1 cellular context compared by ENCODE assay signal in genomic region chr19:8592231-8593009, GRCh38.
TF ChIP-seq lines count a peak whose summit lies in the region.

No MANE protein-coding gene starts in this region.

TF ChIP-seq in WTC11, 78 proteins besides CTCF, POLR2A, EP300 and RAD21 (continued from another document):
- TF ChIP-seq CDX4 (CRISPR knock-in tag; IDR thresholded peaks at IDR 0.05; ENCODE audit: borderline replicate concordance) (no peak), ZBTB43 (CRISPR knock-in tag; IDR thresholded peaks at IDR 0.05) (no peak), PRDM15 (CRISPR knock-in tag; IDR thresholded peaks at IDR 0.05) (no peak), JAZF1 (CRISPR knock-in tag; IDR thresholded peaks at IDR 0.05) (no peak), HMGA2 (CRISPR knock-in tag; IDR thresholded peaks at IDR 0.05) (no peak), ZNF317 (CRISPR knock-in tag; IDR thresholded peaks at IDR 0.05; ENCODE audit: borderline replicate concordance, low read depth) (0 out of 2 replicates have a peak, but pooled peaks have one; percentile 44), ETV6 (CRISPR knock-in tag; IDR thresholded peaks at IDR 0.05) (peak; percentile 66; the same call in 1 of the 2 replicates), TEAD1 (CRISPR knock-in tag; IDR thresholded peaks at IDR 0.05) (no peak), ZNF281 (CRISPR knock-in tag; IDR thresholded peaks at IDR 0.05) (no peak), ZNF232 (CRISPR knock-in tag; IDR thresholded peaks at IDR 0.05) (no peak), ZNF671 (CRISPR knock-in tag; IDR thresholded peaks at IDR 0.05) (no peak), CREB1 (CRISPR knock-in tag; IDR thresholded peaks at IDR 0.05) (no peak), SMAD3 (CRISPR knock-in tag; IDR thresholded peaks at IDR 0.05; ENCODE audit: borderline replicate concordance) (no peak), ZNF423 (CRISPR knock-in tag; IDR thresholded peaks at IDR 0.05) (no peak), ZNF219 (CRISPR knock-in tag; IDR thresholded peaks at IDR 0.05; ENCODE audit: borderline replicate concordance) (no peak), ZNF512 (CRISPR knock-in tag; IDR thresholded peaks at IDR 0.05; ENCODE audit: borderline replicate concordance) (no peak), PREB (CRISPR knock-in tag; IDR thresholded peaks at IDR 0.05; ENCODE audit: borderline replicate concordance) (no peak), JUN (CRISPR knock-in tag; IDR thresholded peaks at IDR 0.05) (no peak)
- TF ChIP-seq, protein P1, sequence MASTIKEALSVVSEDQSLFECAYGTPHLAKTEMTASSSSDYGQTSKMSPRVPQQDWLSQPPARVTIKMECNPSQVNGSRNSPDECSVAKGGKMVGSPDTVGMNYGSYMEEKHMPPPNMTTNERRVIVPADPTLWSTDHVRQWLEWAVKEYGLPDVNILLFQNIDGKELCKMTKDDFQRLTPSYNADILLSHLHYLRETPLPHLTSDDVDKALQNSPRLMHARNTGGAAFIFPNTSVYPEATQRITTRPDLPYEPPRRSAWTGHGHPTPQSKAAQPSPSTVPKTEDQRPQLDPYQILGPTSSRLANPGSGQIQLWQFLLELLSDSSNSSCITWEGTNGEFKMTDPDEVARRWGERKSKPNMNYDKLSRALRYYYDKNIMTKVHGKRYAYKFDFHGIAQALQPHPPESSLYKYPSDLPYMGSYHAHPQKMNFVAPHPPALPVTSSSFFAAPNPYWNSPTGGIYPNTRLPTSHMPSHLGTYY (CRISPR knock-in tag; IDR thresholded peaks at IDR 0.05): no peak
- TF ChIP-seq, protein P2, sequence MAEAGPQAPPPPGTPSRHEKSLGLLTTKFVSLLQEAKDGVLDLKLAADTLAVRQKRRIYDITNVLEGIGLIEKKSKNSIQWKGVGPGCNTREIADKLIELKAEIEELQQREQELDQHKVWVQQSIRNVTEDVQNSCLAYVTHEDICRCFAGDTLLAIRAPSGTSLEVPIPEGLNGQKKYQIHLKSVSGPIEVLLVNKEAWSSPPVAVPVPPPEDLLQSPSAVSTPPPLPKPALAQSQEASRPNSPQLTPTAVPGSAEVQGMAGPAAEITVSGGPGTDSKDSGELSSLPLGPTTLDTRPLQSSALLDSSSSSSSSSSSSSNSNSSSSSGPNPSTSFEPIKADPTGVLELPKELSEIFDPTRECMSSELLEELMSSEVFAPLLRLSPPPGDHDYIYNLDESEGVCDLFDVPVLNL (CRISPR knock-in tag; IDR thresholded peaks at IDR 0.05; ENCODE audit: borderline replicate concordance, low read depth): 0 out of 2 replicates have a peak, but pooled peaks have one; percentile 46
- TF ChIP-seq, protein P3, sequence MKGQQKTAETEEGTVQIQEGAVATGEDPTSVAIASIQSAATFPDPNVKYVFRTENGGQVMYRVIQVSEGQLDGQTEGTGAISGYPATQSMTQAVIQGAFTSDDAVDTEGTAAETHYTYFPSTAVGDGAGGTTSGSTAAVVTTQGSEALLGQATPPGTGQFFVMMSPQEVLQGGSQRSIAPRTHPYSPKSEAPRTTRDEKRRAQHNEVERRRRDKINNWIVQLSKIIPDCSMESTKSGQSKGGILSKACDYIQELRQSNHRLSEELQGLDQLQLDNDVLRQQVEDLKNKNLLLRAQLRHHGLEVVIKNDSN (CRISPR knock-in tag; IDR thresholded peaks at IDR 0.05): 0 out of 2 replicates have a peak, but pooled peaks have one; percentile 20
- TF ChIP-seq, protein P4, sequence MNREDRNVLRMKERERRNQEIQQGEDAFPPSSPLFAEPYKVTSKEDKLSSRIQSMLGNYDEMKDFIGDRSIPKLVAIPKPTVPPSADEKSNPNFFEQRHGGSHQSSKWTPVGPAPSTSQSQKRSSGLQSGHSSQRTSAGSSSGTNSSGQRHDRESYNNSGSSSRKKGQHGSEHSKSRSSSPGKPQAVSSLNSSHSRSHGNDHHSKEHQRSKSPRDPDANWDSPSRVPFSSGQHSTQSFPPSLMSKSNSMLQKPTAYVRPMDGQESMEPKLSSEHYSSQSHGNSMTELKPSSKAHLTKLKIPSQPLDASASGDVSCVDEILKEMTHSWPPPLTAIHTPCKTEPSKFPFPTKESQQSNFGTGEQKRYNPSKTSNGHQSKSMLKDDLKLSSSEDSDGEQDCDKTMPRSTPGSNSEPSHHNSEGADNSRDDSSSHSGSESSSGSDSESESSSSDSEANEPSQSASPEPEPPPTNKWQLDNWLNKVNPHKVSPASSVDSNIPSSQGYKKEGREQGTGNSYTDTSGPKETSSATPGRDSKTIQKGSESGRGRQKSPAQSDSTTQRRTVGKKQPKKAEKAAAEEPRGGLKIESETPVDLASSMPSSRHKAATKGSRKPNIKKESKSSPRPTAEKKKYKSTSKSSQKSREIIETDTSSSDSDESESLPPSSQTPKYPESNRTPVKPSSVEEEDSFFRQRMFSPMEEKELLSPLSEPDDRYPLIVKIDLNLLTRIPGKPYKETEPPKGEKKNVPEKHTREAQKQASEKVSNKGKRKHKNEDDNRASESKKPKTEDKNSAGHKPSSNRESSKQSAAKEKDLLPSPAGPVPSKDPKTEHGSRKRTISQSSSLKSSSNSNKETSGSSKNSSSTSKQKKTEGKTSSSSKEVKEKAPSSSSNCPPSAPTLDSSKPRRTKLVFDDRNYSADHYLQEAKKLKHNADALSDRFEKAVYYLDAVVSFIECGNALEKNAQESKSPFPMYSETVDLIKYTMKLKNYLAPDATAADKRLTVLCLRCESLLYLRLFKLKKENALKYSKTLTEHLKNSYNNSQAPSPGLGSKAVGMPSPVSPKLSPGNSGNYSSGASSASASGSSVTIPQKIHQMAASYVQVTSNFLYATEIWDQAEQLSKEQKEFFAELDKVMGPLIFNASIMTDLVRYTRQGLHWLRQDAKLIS (CRISPR knock-in tag; IDR thresholded peaks at IDR 0.05; ENCODE audit: borderline replicate concordance): no peak
- TF ChIP-seq, protein P5, sequence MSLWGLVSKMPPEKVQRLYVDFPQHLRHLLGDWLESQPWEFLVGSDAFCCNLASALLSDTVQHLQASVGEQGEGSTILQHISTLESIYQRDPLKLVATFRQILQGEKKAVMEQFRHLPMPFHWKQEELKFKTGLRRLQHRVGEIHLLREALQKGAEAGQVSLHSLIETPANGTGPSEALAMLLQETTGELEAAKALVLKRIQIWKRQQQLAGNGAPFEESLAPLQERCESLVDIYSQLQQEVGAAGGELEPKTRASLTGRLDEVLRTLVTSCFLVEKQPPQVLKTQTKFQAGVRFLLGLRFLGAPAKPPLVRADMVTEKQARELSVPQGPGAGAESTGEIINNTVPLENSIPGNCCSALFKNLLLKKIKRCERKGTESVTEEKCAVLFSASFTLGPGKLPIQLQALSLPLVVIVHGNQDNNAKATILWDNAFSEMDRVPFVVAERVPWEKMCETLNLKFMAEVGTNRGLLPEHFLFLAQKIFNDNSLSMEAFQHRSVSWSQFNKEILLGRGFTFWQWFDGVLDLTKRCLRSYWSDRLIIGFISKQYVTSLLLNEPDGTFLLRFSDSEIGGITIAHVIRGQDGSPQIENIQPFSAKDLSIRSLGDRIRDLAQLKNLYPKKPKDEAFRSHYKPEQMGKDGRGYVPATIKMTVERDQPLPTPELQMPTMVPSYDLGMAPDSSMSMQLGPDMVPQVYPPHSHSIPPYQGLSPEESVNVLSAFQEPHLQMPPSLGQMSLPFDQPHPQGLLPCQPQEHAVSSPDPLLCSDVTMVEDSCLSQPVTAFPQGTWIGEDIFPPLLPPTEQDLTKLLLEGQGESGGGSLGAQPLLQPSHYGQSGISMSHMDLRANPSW (CRISPR knock-in tag; conservative IDR thresholded peaks at IDR 0.05; ENCODE audit: low read depth): 0 out of 2 replicates have a peak, but pooled peaks have one; percentile 18
- TF ChIP-seq, protein P6, sequence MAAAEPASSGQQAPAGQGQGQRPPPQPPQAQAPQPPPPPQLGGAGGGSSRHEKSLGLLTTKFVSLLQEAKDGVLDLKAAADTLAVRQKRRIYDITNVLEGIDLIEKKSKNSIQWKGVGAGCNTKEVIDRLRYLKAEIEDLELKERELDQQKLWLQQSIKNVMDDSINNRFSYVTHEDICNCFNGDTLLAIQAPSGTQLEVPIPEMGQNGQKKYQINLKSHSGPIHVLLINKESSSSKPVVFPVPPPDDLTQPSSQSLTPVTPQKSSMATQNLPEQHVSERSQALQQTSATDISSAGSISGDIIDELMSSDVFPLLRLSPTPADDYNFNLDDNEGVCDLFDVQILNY (CRISPR knock-in tag; IDR thresholded peaks at IDR 0.05): peak; percentile 18; the same call in 1 of the 2 replicates
